6 cellular contexts compared by ENCODE assay signal in the genomic region with DNA sequence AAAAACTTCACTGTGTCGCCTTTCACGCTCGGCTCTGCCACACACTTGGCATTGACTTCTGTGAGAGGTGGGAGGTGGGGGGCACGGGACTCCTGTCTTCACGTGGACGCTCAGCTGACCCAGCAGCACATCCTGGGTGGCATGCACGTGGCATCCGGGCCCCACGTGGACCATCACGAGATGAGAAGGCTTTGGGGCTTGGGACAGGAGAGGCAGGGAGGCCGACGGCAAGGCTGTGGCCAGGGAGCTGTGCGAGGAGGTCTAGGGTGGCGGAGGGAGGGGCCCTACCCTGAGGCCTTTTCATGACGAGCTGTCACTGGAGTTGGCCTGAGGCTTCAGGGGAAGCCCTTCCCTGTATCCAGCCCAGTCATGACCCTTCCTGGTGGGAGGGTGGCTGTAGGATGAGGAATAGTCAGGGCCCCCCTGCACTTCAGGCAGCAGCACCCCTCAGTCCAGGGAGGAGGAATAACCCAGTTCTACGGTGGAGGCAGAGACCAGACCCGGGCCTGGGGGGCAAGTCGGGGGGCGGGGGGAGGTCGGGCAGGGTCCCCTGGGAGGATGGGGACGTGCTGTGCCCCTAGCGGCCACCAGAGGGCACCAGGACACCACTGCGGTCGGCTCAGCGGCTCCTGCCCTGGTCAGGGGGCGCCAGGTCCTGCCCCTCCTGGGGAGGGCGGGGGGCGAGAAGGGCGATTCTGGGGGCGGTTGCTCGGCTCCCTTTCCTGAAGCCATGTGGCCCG. TPM values are rescaled to one million over a fixed set of nuclear protein-coding genes. Genes with fewer than 3 reads are reported as not detected.
DNase-seq lines count a peak whose midpoint lies in the region; ATAC-seq lines count a peak whose summit lies in the region.

No MANE protein-coding gene starts in this region.

- H3K4me1 ChIP-seq in ACC112 (ENCODE audit: control insufficient read depth, insufficient read depth, low read length, unreplicated experiment): no peaks in the 10 kb centered on the region

- peaks cover 0 to 3% of the 10 kb centered on the region in 2 donors for H3K9me3 Mint-ChIP-seq in activated naive CD4-positive, alpha-beta T cell treated with anti-CD3 and anti-CD28 coated beads, Interleukin-2, amount 50 U/mL, for 72 hours

- H3K36me3 ChIP-seq in ACC112 (ENCODE audit: insufficient read depth, low read length): no peaks in the 10 kb centered on the region

- peak overlapping the region; percentile 58; the same call in 1 of the 2 replicates for H3K4me3 ChIP-seq in ACC112 (ENCODE audit: low read depth, low read length)

- peak; percentile 23 to 28 for DNase-seq in Kasumi-1 (lab: John Stamatoyannopoulos, UW)
- peak in 1 of 2 donors; percentile 73 for DNase-seq in activated naive CD4-positive, alpha-beta T cell treated with anti-CD3 and anti-CD28 coated beads, Interleukin-2, amount 50 U/mL, for 72 hours (ENCODE audit: low spot score in 2 of 2)
- DNase-seq in midbrain (lab: John Stamatoyannopoulos, UW): peak; percentile 16
- no peak for DNase-seq in KG1 (lab: John Stamatoyannopoulos, UW)

- H3K36me3 Mint-ChIP-seq in activated naive CD4-positive, alpha-beta T cell treated with anti-CD3 and anti-CD28 coated beads, Interleukin-2, amount 50 U/mL, for 72 hours: peaks cover 0 to 6% of the 10 kb centered on the region in 2 donors

- H2AFZ ChIP-seq in ACC112 (ENCODE audit: low read length, unreplicated experiment): no peak overlapping the region

- H3K27ac ChIP-seq in ACC112 (ENCODE audit: low read depth, low read length): no peak overlapping the region

- peak; percentile 82 to 86 for ATAC-seq in activated naive CD4-positive, alpha-beta T cell treated with anti-CD3 and anti-CD28 coated beads, Interleukin-2, amount 50 U/mL, for 72 hours
- ATAC-seq in GM18858 (IDR thresholded peaks at IDR 0.05; ENCODE audit: unreplicated experiment): no peak

- H3K79me2 ChIP-seq in ACC112 (ENCODE audit: control insufficient read depth, insufficient read depth, low read length, unreplicated experiment): no peaks in the 10 kb centered on the region

- no peak overlapping the region for H3K27ac Mint-ChIP-seq in activated naive CD4-positive, alpha-beta T cell treated with anti-CD3 and anti-CD28 coated beads, Interleukin-2, amount 50 U/mL, for 72 hours

- H3K27me3 ChIP-seq in ACC112 (ENCODE audit: insufficient read depth, low read length): peaks cover 9% of the 10 kb centered on the region; the same call in 1 of the 2 replicates

RNA-seq across cellular contexts. Expression of a gene that starts 2.0 kb away (rescaled TPM):
- total RNA-seq in activated naive CD4-positive, alpha-beta T cell treated with anti-CD3 and anti-CD28 coated beads, Interleukin-2, amount 50 U/mL, for 72 hours: not detected

RNA-seq across cellular contexts. Expression of a gene that starts 16.0 kb away (rescaled TPM):
- 1 to 10 TPM; 3.2 to 4.4 TPM for total RNA-seq in activated naive CD4-positive, alpha-beta T cell treated with anti-CD3 and anti-CD28 coated beads, Interleukin-2, amount 50 U/mL, for 72 hours

RNA-seq across cellular contexts. Expression of a gene that starts 17.6 kb away (rescaled TPM):
- total RNA-seq in activated naive CD4-positive, alpha-beta T cell treated with anti-CD3 and anti-CD28 coated beads, Interleukin-2, amount 50 U/mL, for 72 hours: 1 to 10 TPM; 1.9 to 5.0 TPM

RNA-seq across cellular contexts. Expression of a gene that starts 23.5 kb away (rescaled TPM):
- 10 to 100 TPM; 19.9 to 26.1 TPM for total RNA-seq in activated naive CD4-positive, alpha-beta T cell treated with anti-CD3 and anti-CD28 coated beads, Interleukin-2, amount 50 U/mL, for 72 hours

RNA-seq across cellular contexts. Expression of a gene that starts 24.9 kb away (rescaled TPM):
- total RNA-seq in activated naive CD4-positive, alpha-beta T cell treated with anti-CD3 and anti-CD28 coated beads, Interleukin-2, amount 50 U/mL, for 72 hours: 100 to 1,000 TPM in 1 of 2 donors, 10 to 100 TPM in 1; 66.3 to 112 TPM
